In the genomic region with DNA sequence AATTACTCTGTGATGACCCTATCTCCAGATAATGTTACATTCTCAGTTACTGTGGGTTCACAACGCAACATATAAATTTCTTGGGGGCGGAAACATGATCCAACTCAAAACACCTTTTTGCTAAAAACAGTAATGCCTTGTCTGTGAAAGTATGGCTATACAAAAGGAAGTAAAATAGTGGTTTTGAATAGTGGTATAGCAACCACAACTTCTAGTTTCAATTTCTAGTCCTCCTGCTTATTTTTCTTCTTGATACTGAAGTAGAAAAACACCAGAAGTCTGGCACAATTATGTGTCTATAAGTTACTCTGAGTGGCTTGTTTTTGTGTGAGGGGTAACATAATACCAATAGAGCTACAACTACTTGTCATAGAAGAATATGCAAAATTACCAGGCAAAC, we compare ENCODE assay signal across 8 cellular contexts. TPM values are rescaled to one million over a fixed set of nuclear protein-coding genes. Genes with fewer than 3 reads are reported as not detected.
DNase-seq lines count a peak whose midpoint lies in the region; ATAC-seq, FAIRE-seq and TF ChIP-seq lines count a peak whose summit lies in the region.

No MANE protein-coding gene starts in this region.

- H3K27me3 Mint-ChIP-seq in activated B cell treated with CpG ODN at 0.5 μM for 24 hours = no peaks in the 10 kb centered on the region

- CTCF ChIA-PET in activated B cell treated with CpG ODN at 0.5 μM for 24 hours (lab: Charles Lee) = interaction anchor here (1.5 kb wide), 2 partner anchors 34 to 66 kb away, joined by 3 to 4 read pairs; no protein-coding TSS in a partner anchor
- CTCF ChIA-PET in HEK293T (lab: Yijun Ruan, JAX) = no interaction called here

- ATAC-seq in GM18498 (IDR thresholded peaks at IDR 0.05; ENCODE audit: unreplicated experiment) (peak; percentile 53), GM21360 (IDR thresholded peaks at IDR 0.05; ENCODE audit: unreplicated experiment) (peak; percentile 51), HG03280 (IDR thresholded peaks at IDR 0.05; ENCODE audit: unreplicated experiment) (peak; percentile 50), activated B cell treated with CpG ODN at 0.5 μM for 24 hours (ENCODE audit: low read depth) (peak; percentile 67)

- H3K4me3 Mint-ChIP-seq in activated B cell treated with CpG ODN at 0.5 μM for 24 hours = peak overlapping the region; percentile 16

- no peak for DNase-seq in activated B cell treated with CpG ODN at 0.5 μM for 24 hours
- DNase-seq in stimulated activated CD4-positive, alpha-beta T cell treated with anti-CD3 and anti-CD28 coated beads, Interleukin-15, amount 100 ng/mL, for 24 hours = no peak
- no peak for DNase-seq in H54 (ENCODE audit: insufficient read length, low spot score)
- DNase-seq in HEK293T (ENCODE audit: extremely low spot score) = no peak
- DNase-seq in superior temporal gyrus (ENCODE audit: extremely low spot score) = no peak

- peaks cover 75% of the 10 kb centered on the region for H3K4me1 Mint-ChIP-seq in activated B cell treated with CpG ODN at 0.5 μM for 24 hours

- no peaks in the 10 kb centered on the region for H3K36me3 Mint-ChIP-seq in activated B cell treated with CpG ODN at 0.5 μM for 24 hours (ENCODE audit: low read depth)

- intact Hi-C loops in activated B cell treated with CpG ODN at 0.5 μM for 24 hours (cut with micrococcal nuclease) = loop anchor here (1.0 to 2.0 kb wide), 2 partner anchors 22 to 33 kb away; a partner anchor contains a TSS

- POLR2A ChIA-PET in activated B cell treated with CpG ODN at 0.5 μM for 24 hours (lab: Charles Lee) = interaction anchor here (2.3 kb wide), 1 partner anchor 22 kb away, joined by 33 read pairs; a partner anchor contains a TSS
- POLR2A ChIA-PET in HEK293T (lab: Yijun Ruan, JAX) = no interaction called here

- TF ChIP-seq POLR2A in H54 (IDR thresholded peaks at IDR 0.05; ENCODE audit: low read depth, low read length) = no peak

- peak overlapping the region; percentile 76 for H3K27ac Mint-ChIP-seq in activated B cell treated with CpG ODN at 0.5 μM for 24 hours

- FAIRE-seq in H54 (lab: Jason Lieb, UNC) = no peak

- H3K9me3 Mint-ChIP-seq in activated B cell treated with CpG ODN at 0.5 μM for 24 hours = peaks cover 4% of the 10 kb centered on the region

- TF ChIP-seq CTCF in activated B cell treated with CpG ODN at 0.5 μM for 24 hours (IDR thresholded peaks at IDR 0.05) = no peak

TF ChIP-seq in HEK293T, 16 proteins besides CTCF, POLR2A, EP300 and RAD21:
- TF ChIP-seq L3MBTL2 (conservative IDR thresholded peaks at IDR 0.05) (no peak), SP1 (IDR thresholded peaks at IDR 0.05) (no peak), CTBP1 (IDR thresholded peaks at IDR 0.05; ENCODE audit: borderline replicate concordance) (no peak), FOXM1 (IDR thresholded peaks at IDR 0.05; ENCODE audit: borderline replicate concordance) (no peak), FOXA1 (IDR thresholded peaks at IDR 0.05) (no peak), TARDBP (IDR thresholded peaks at IDR 0.05) (no peak), ELF4 (IDR thresholded peaks at IDR 0.05) (no peak), ZNF384 (IDR thresholded peaks at IDR 0.05) (no peak), NFRKB (IDR thresholded peaks at IDR 0.05) (no peak), ARNT (IDR thresholded peaks at IDR 0.05) (no peak), SUZ12 (IDR thresholded peaks at IDR 0.05) (no peak), FOXK2 (IDR thresholded peaks at IDR 0.05) (no peak), HDGF (IDR thresholded peaks at IDR 0.05; ENCODE audit: borderline replicate concordance) (no peak), LEF1 (IDR thresholded peaks at IDR 0.05; ENCODE audit: borderline replicate concordance) (no peak), BHLHE40 (IDR thresholded peaks at IDR 0.05; ENCODE audit: borderline replicate concordance) (no peak)
- TF ChIP-seq, protein P1, sequence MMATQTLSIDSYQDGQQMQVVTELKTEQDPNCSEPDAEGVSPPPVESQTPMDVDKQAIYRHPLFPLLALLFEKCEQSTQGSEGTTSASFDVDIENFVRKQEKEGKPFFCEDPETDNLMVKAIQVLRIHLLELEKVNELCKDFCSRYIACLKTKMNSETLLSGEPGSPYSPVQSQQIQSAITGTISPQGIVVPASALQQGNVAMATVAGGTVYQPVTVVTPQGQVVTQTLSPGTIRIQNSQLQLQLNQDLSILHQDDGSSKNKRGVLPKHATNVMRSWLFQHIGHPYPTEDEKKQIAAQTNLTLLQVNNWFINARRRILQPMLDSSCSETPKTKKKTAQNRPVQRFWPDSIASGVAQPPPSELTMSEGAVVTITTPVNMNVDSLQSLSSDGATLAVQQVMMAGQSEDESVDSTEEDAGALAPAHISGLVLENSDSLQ (IDR thresholded peaks at IDR 0.05) = no peak

RNA-seq across cellular contexts. Expression of a gene that starts 21.5 kb away (rescaled TPM):
- total RNA-seq in activated B cell treated with CpG ODN at 0.5 μM for 24 hours = 40.5 and 53.5 TPM in 2 replicates
